Comparison of ENCODE assay signal across 1 cellular context in genomic region chr1:179082308-179083030, GRCh38.
TF ChIP-seq lines count a peak whose summit lies in the region.

No MANE protein-coding gene starts in this region.

TF ChIP-seq in GM12878, 131 proteins besides CTCF, POLR2A, EP300 and RAD21 (continues in another document):
- TF ChIP-seq HDGF (IDR thresholded peaks at IDR 0.05) (no peak), ZNF207 (IDR thresholded peaks at IDR 0.05; ENCODE audit: borderline replicate concordance) (0 out of 2 replicates have a peak, but pooled peaks have one; percentile 1), STAT3 (IDR thresholded peaks at IDR 0.05; ENCODE audit: low read depth, low read length) (no peak), GATAD2B (conservative IDR thresholded peaks at IDR 0.05; ENCODE audit: low read depth) (0 out of 2 replicates have a peak, but pooled peaks have one; percentile 5), NR2F1 (conservative IDR thresholded peaks at IDR 0.05) (no peak), ATF3 (IDR thresholded peaks at IDR 0.05; ENCODE audit: borderline replicate concordance, extremely low read depth, low read depth, low read length) (no peak), TARDBP (IDR thresholded peaks at IDR 0.05; ENCODE audit: borderline replicate concordance) (no peak), ZBED1 (IDR thresholded peaks at IDR 0.05; ENCODE audit: borderline replicate concordance) (no peak), NBN (IDR thresholded peaks at IDR 0.05) (no peak), MAX (IDR thresholded peaks at IDR 0.05; ENCODE audit: low read depth, low read length) (peak; percentile 59; the same call in 1 of the 2 replicates), ZBTB33 (IDR thresholded peaks at IDR 0.05) (no peak), SMAD1 (IDR thresholded peaks at IDR 0.05; ENCODE audit: low read depth, partially characterized antibody) (no peak), DPF2 (IDR thresholded peaks at IDR 0.05) (peak; percentile 18; the same call in 1 of the 2 replicates), NR2C1 (IDR thresholded peaks at IDR 0.05) (no peak), HDAC2 (IDR thresholded peaks at IDR 0.05) (no peak), TCF12 (IDR thresholded peaks at IDR 0.05; ENCODE audit: low read depth, low read length) (no peak), PAX8 (IDR thresholded peaks at IDR 0.05) (no peak), RB1 (IDR thresholded peaks at IDR 0.05; ENCODE audit: borderline replicate concordance) (no peak), E4F1 (IDR thresholded peaks at IDR 0.05; ENCODE audit: borderline replicate concordance, partially characterized antibody) (no peak), SKIL (IDR thresholded peaks at IDR 0.05; ENCODE audit: low read depth, poor library complexity, severe bottlenecking) (no peak), PML (IDR thresholded peaks at IDR 0.05; ENCODE audit: low read length) (no peak), TCF7 (IDR thresholded peaks at IDR 0.05; ENCODE audit: borderline replicate concordance) (no peak), USF1 (IDR thresholded peaks at IDR 0.05; ENCODE audit: borderline replicate concordance, extremely low read length, insufficient read depth, low read depth, low read length) (peak; percentile 65), LARP7 (IDR thresholded peaks at IDR 0.05) (0 out of 2 replicates have a peak, but pooled peaks have one; percentile 0), ASH2L (IDR thresholded peaks at IDR 0.05; ENCODE audit: borderline replicate concordance, low read depth) (no peak), RAD51 (IDR thresholded peaks at IDR 0.05) (peak; percentile 68; the same call in 1 of the 2 replicates), ZBTB40 (IDR thresholded peaks at IDR 0.05; ENCODE audit: borderline replicate concordance) (no peak), NKRF (conservative IDR thresholded peaks at IDR 0.05) (0 out of 2 replicates have a peak, but pooled peaks have one; percentile 3), FOS (IDR thresholded peaks at IDR 0.05; ENCODE audit: borderline replicate concordance, extremely low read depth, insufficient read length) (no peak), ZBTB4 (CRISPR knock-in tag; IDR thresholded peaks at IDR 0.05) (no peak), CBX3 (IDR thresholded peaks at IDR 0.05; ENCODE audit: borderline replicate concordance, low read depth) (no peak), SP1 (IDR thresholded peaks at IDR 0.05; ENCODE audit: low read depth, low read length) (no peak), IKZF2 (IDR thresholded peaks at IDR 0.05) (no peak), RFX5 (IDR thresholded peaks at IDR 0.05; ENCODE audit: low read depth, low read length) (no peak), MYB (IDR thresholded peaks at IDR 0.05; ENCODE audit: borderline replicate concordance, low read depth, low read length) (no peak), CHD2 (IDR thresholded peaks at IDR 0.05; ENCODE audit: borderline replicate concordance, low read depth, low read length) (no peak), ATF2 (IDR thresholded peaks at IDR 0.05; ENCODE audit: low read length) (no peak), CHD4 (IDR thresholded peaks at IDR 0.05) (no peak), SREBF2 (IDR thresholded peaks at IDR 0.05; ENCODE audit: low read length) (no peak), MXI1 (IDR thresholded peaks at IDR 0.05; ENCODE audit: low read depth, low read length) (0 out of 2 replicates have a peak, but pooled peaks have one; percentile 12), RCOR1 (conservative IDR thresholded peaks at IDR 0.05; ENCODE audit: low read depth, low read length) (no peak), STAT1 (conservative IDR thresholded peaks at IDR 0.05) (no peak)
